In the genomic region with DNA sequence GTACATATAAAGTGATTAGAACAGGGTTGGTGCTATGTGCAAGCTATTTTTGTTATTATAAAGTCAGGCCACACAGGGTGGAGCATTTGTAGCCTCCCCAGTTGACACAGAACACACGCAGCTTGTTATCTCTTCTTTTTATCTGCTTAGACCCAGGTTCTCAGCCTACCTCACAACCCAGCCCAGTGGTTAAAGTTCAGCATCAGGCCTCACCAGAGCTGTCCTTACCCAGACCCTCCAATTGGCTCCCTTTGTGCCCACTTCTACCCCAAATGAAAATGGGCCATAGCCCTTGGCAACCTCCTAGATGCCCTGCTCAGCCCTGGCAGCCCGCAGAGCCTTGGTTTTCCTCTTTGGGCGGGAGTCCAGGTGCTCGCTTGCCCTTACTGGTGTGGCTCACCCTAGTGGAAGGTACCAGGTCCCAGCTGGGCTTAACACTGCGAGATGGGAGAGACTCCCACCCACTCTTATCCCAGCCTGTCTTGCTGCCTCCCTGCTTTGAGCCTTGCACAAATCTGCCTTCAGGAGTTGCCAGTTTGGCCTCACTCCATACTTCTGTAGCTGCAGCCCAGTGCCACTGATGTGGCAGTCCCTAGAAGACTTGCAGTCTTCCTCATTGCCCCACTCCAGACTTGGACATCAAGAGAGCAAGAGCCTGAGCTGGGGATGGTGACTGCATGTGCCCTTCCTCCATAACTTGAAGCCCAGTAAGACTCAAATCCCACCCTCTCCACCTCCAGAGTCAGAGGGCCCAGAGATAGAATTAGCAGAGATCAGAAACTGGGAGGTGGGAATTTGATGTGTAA, we compare ENCODE assay signal across 8 cellular contexts. TPM values are rescaled to one million over a fixed set of nuclear protein-coding genes. Genes with fewer than 3 reads are reported as not detected.
DNase-seq lines count a peak whose midpoint lies in the region; ATAC-seq lines count a peak whose summit lies in the region.

No MANE protein-coding gene starts in this region.

- DNase-seq in Karpas-422 (no peak), DMS53 (lab: John Stamatoyannopoulos, UW) (no peak), NCI-H774 (lab: John Stamatoyannopoulos, UW) (no peak), cerebellum (ENCODE audit: low spot score) (no peak)
- no peak for DNase-seq in central memory CD8-positive, alpha-beta T cell (ENCODE audit: low spot score in 2 of 2)
- DNase-seq in natural killer cell treated with Interleukin-12 subunit alpha and Interleukin-12 subunit beta and Interleukin-15 and Interleukin-18, amount 100 ng/mL, for 72 hours (ENCODE audit: low spot score): no peak

- H3K9me2 ChIP-seq in Karpas-422 (replicated peaks; ENCODE audit: insufficient read depth, low read length): no peaks in the 10 kb centered on the region

- H3K27me3 Mint-ChIP-seq in central memory CD8-positive, alpha-beta T cell: no peaks in the 10 kb centered on the region
- no peaks in the 10 kb centered on the region for H3K27me3 Mint-ChIP-seq in natural killer cell treated with Interleukin-12 subunit alpha and Interleukin-12 subunit beta and Interleukin-15 and Interleukin-18, amount 100 ng/mL, for 72 hours

- H3K4me3 Mint-ChIP-seq in central memory CD8-positive, alpha-beta T cell: peak overlapping the region; percentile 97
- H3K4me3 Mint-ChIP-seq in natural killer cell treated with Interleukin-12 subunit alpha and Interleukin-12 subunit beta and Interleukin-15 and Interleukin-18, amount 100 ng/mL, for 72 hours: peak overlapping the region; percentile 94

- H3K36me3 ChIP-seq in BLaER1: peaks cover 30% of the 10 kb centered on the region
- peaks cover 19% of the 10 kb centered on the region; the same call in 1 of the 2 replicates for H3K36me3 ChIP-seq in Karpas-422 (ENCODE audit: insufficient read depth, low read length)

- H3K27me3 ChIP-seq in BLaER1: no peaks in the 10 kb centered on the region
- H3K27me3 ChIP-seq in Karpas-422 (ENCODE audit: low read length): no peaks in the 10 kb centered on the region

- no peaks in the 10 kb centered on the region for H3K9me3 ChIP-seq in BLaER1
- no peaks in the 10 kb centered on the region for H3K9me3 ChIP-seq in Karpas-422 (ENCODE audit: low read length)

- H2AFZ ChIP-seq in Karpas-422 (ENCODE audit: low read length): no peak overlapping the region

- H3K36me3 Mint-ChIP-seq in central memory CD8-positive, alpha-beta T cell (ENCODE audit: insufficient read depth): peaks cover 19% of the 10 kb centered on the region
- H3K36me3 Mint-ChIP-seq in natural killer cell treated with Interleukin-12 subunit alpha and Interleukin-12 subunit beta and Interleukin-15 and Interleukin-18, amount 100 ng/mL, for 72 hours: no peaks in the 10 kb centered on the region

- H3K4me1 Mint-ChIP-seq in central memory CD8-positive, alpha-beta T cell: peaks cover 57% of the 10 kb centered on the region
- H3K4me1 Mint-ChIP-seq in natural killer cell treated with Interleukin-12 subunit alpha and Interleukin-12 subunit beta and Interleukin-15 and Interleukin-18, amount 100 ng/mL, for 72 hours (ENCODE audit: low read depth in 2 of 2): peaks cover 54 to 55% of the 10 kb centered on the region in 2 donors

- no peak for ATAC-seq in central memory CD8-positive, alpha-beta T cell (replicated peaks; ENCODE audit: extremely low read depth, poor library complexity, severe bottlenecking)
- ATAC-seq in natural killer cell treated with Interleukin-12 subunit alpha and Interleukin-12 subunit beta and Interleukin-15 and Interleukin-18, amount 100 ng/mL, for 72 hours: no peak
- ATAC-seq in GM21619 (IDR thresholded peaks at IDR 0.05; ENCODE audit: unreplicated experiment): no peak

- peaks cover 33% of the 10 kb centered on the region for H3K79me2 ChIP-seq in Karpas-422 (ENCODE audit: low read length)

- peak overlapping the region; percentile 88; the same call in 1 of the 2 replicates for H3K9ac ChIP-seq in BLaER1
- H3K9ac ChIP-seq in Karpas-422 (ENCODE audit: low read length): peak overlapping the region; percentile 98

- H3K4me3 ChIP-seq in BLaER1: peak overlapping the region; percentile 96; the same call in 1 of the 2 replicates
- H3K4me3 ChIP-seq in Karpas-422 (ENCODE audit: low read length): peak overlapping the region; percentile 97

- no peaks in the 10 kb centered on the region for H3K9me3 Mint-ChIP-seq in central memory CD8-positive, alpha-beta T cell
- no peaks in the 10 kb centered on the region for H3K9me3 Mint-ChIP-seq in natural killer cell treated with Interleukin-12 subunit alpha and Interleukin-12 subunit beta and Interleukin-15 and Interleukin-18, amount 100 ng/mL, for 72 hours

- peaks cover 22% of the 10 kb centered on the region; the same call in 1 of the 2 replicates for H4K20me1 ChIP-seq in BLaER1
- no peaks in the 10 kb centered on the region for H4K20me1 ChIP-seq in Karpas-422 (ENCODE audit: insufficient read depth, low read depth, low read length)

- peak overlapping the region; percentile 89 for H3K27ac Mint-ChIP-seq in central memory CD8-positive, alpha-beta T cell (ENCODE audit: low read depth)
- H3K27ac Mint-ChIP-seq in natural killer cell treated with Interleukin-12 subunit alpha and Interleukin-12 subunit beta and Interleukin-15 and Interleukin-18, amount 100 ng/mL, for 72 hours: peak overlapping the region; percentile 83 to 96

- H3K4me2 ChIP-seq in BLaER1: peak overlapping the region; percentile 94
- H3K4me2 ChIP-seq in Karpas-422 (ENCODE audit: low read depth, low read length, poor library complexity, severe bottlenecking): peak overlapping the region; percentile 74

- H3K4me1 ChIP-seq in BLaER1 (peaks cover 63% of the 10 kb centered on the region), Karpas-422 (ENCODE audit: low read length) (peaks cover 64% of the 10 kb centered on the region)

- H3K27ac ChIP-seq in BLaER1 (no peak overlapping the region), Karpas-422 (ENCODE audit: low read length) (peak overlapping the region; percentile 68)

RNA-seq across cellular contexts. Expression of a gene that starts 1.2 kb away (rescaled TPM):
- 39.2 and 50.2 TPM in 2 replicates for total RNA-seq in Karpas-422 (2014; rRNA removed; shearing (Covaris generic); ENCODE audit: low replicate concordance)
- 10 to 100 TPM; 74.9 to 93.2 TPM for total RNA-seq in natural killer cell treated with Interleukin-12 subunit alpha and Interleukin-12 subunit beta and Interleukin-15 and Interleukin-18, amount 100 ng/mL, for 72 hours
- total RNA-seq in cerebellum: 24.8 TPM

RNA-seq across cellular contexts. Expression of a gene that starts 4.2 kb away (rescaled TPM):
- 309 and 552 TPM in 2 replicates for total RNA-seq in Karpas-422 (2014; rRNA removed; shearing (Covaris generic); ENCODE audit: low replicate concordance)
- 100 to 1,000 TPM in 1 of 2 donors, 10 to 100 TPM in 1; 36.8 to 164 TPM for total RNA-seq in natural killer cell treated with Interleukin-12 subunit alpha and Interleukin-12 subunit beta and Interleukin-15 and Interleukin-18, amount 100 ng/mL, for 72 hours
- 87.4 TPM for total RNA-seq in cerebellum

RNA-seq across cellular contexts. Expression of a gene that starts 20.1 kb away (rescaled TPM):
- 34.0 and 70.2 TPM in 2 replicates for total RNA-seq in Karpas-422 (2014; rRNA removed; shearing (Covaris generic); ENCODE audit: low replicate concordance)
- 100 to 1,000 TPM; 104 to 135 TPM for total RNA-seq in natural killer cell treated with Interleukin-12 subunit alpha and Interleukin-12 subunit beta and Interleukin-15 and Interleukin-18, amount 100 ng/mL, for 72 hours
- total RNA-seq in cerebellum: 33.8 TPM

RNA-seq across cellular contexts. Expression of a gene that starts 26.3 kb away (rescaled TPM):
- total RNA-seq in Karpas-422 (2014; rRNA removed; shearing (Covaris generic); ENCODE audit: low replicate concordance): 51.0 and 58.1 TPM in 2 replicates
- total RNA-seq in natural killer cell treated with Interleukin-12 subunit alpha and Interleukin-12 subunit beta and Interleukin-15 and Interleukin-18, amount 100 ng/mL, for 72 hours: 100 to 1,000 TPM in 1 of 2 donors, 10 to 100 TPM in 1; 80.7 to 198 TPM
- 21.9 TPM for total RNA-seq in cerebellum

RNA-seq across cellular contexts. Expression of a gene that starts 41.5 kb away (rescaled TPM):
- 25.5 and 33.5 TPM in 2 replicates for total RNA-seq in Karpas-422 (2014; rRNA removed; shearing (Covaris generic); ENCODE audit: low replicate concordance)
- 100 to 1,000 TPM in 1 of 2 donors, 10 to 100 TPM in 1; 34.4 to 108 TPM for total RNA-seq in natural killer cell treated with Interleukin-12 subunit alpha and Interleukin-12 subunit beta and Interleukin-15 and Interleukin-18, amount 100 ng/mL, for 72 hours
- total RNA-seq in cerebellum: 34.7 TPM
